ENCODE assay signal across 23 cellular contexts in genomic region chrX:47212381-47213293, GRCh38. TPM values are rescaled to one million over a fixed set of nuclear protein-coding genes. Genes with fewer than 3 reads are reported as not detected.
A peak's percentile ranks its signal among the peaks of the same experiment; 100 is the strongest.
DNase-seq lines count a peak whose midpoint lies in the region; ATAC-seq and TF ChIP-seq lines count a peak whose summit lies in the region.
"Had no signal": no experiment of that assay in that cellular context is flagged by ENCODE, and none has a peak within 500 bp of the region (broad histone marks: within the 10 kb centered on the region; RNA-seq: fewer than 3 reads in every experiment).

No MANE protein-coding gene starts in this region.

- no peak overlapping the region for H3K9ac ChIP-seq in MM.1S (ENCODE audit: low read length)

- TF ChIP-seq CTCF in MM.1S (IDR thresholded peaks at IDR 0.05; ENCODE audit: low read length) = no peak

- no peak overlapping the region for H3K27ac ChIP-seq in MM.1S (ENCODE audit: low read length)
- H3K27ac ChIP-seq: C4-2B, stomach, tibial artery had no signal

- no peak for DNase-seq in activated naive CD4-positive, alpha-beta T cell treated with Interleukin-2 at 50 U/mL for 16 hours
- DNase-seq in activated T-helper 1 cell treated with anti-CD3 and anti-CD28 coated beads, Interleukin-12 subunit alpha, Interleukin-12 subunit beta, Interleukin-2, Interleukin-4 antibody, amounts not matched to agents 30 ng/mL and 10 ng/mL and 1 ng/mL, durations not matched to agents 14 hours and 24 hours and 36 hours (ENCODE audit: low spot score) = no peak
- DNase-seq in islet precursor cell (peak; percentile 21), MM.1S (no peak)
- DNase-seq: activated CD4-positive, alpha-beta T cell treated with anti-CD3 and anti-CD28 coated beads, Interleukin-2, amount 10 ng/mL, durations not matched to agents 7 days and 5 days; activated CD8-positive, alpha-beta memory T cell treated with anti-CD3 and anti-CD28 coated beads, Interleukin-2, amount 50 U/mL, for 48 hours; activated naive CD8-positive, alpha-beta T cell treated with anti-CD3 and anti-CD28 coated beads, Interleukin-2, amount 10 ng/mL, durations not matched to agents 7 days and 5 days; erythroblast; HCEC 1CT; mesendoderm; NCI-H1048; NCI-H187; NCI-H526; nucleus accumbens; retina; stimulated activated CD4-positive, alpha-beta T cell treated with anti-CD3 and anti-CD28 coated beads, Interleukin-4, amount 100 ng/mL, for 24 hours; stomach had no signal

- peaks cover 7% of the 10 kb centered on the region; the same call in 1 of the 2 replicates for H3K4me1 ChIP-seq in MM.1S (ENCODE audit: low read length)

- H3K27ac Mint-ChIP-seq in activated naive CD4-positive, alpha-beta T cell treated with anti-CD3 and anti-CD28 coated beads, Interleukin-2, amount 50 U/mL, for 24 hours = peak overlapping the region; percentile 35
- peak overlapping the region; percentile 61 for H3K27ac Mint-ChIP-seq in activated T-helper 1 cell treated with anti-CD3 and anti-CD28 coated beads, Interleukin-12 subunit alpha, Interleukin-12 subunit beta, Interleukin-2, Interleukin-4 antibody, amounts not matched to agents 30 ng/mL and 10 ng/mL and 1 ng/mL, durations not matched to agents 14 hours and 24 hours and 36 hours
- peak overlapping the region; percentile 61 for H3K27ac Mint-ChIP-seq in stimulated activated memory B cell treated with anti-CD40 and anti-IgM and Interleukin-4, amounts not matched to agents 10 μg/mL and 1 μg/mL and 100 μg/mL, for 72 hours
- H3K27ac Mint-ChIP-seq: activated naive CD8-positive, alpha-beta T cell treated with anti-CD3 and anti-CD28 coated beads, Interleukin-2, amount 10 ng/mL, durations not matched to agents 7 days and 5 days had no signal

- no peak overlapping the region for H3K4me3 ChIP-seq in MM.1S (ENCODE audit: low read length)
- H3K4me3 ChIP-seq: stomach, tibial artery had no signal

- no peaks in the 10 kb centered on the region for H3K9me2 ChIP-seq in MM.1S (replicated peaks; ENCODE audit: insufficient read depth, low read length)

- no peak for ATAC-seq in stimulated activated memory B cell treated with anti-CD40 and anti-IgM and Interleukin-4, amounts not matched to agents 10 μg/mL and 1 μg/mL and 100 μg/mL, for 72 hours
- ATAC-seq in GM19035 (IDR thresholded peaks at IDR 0.05; ENCODE audit: unreplicated experiment) = no peak
- ATAC-seq: HepG2 had no signal

- no peak overlapping the region for H3K4me2 ChIP-seq in MM.1S (ENCODE audit: low read depth, low read length)

- H4K20me1 ChIP-seq in MM.1S (ENCODE audit: insufficient read depth, low read length) = no peaks in the 10 kb centered on the region

- H3F3A ChIP-seq in MM.1S (ENCODE audit: insufficient read depth, low read length) = peaks cover 8% of the 10 kb centered on the region; the same call in 1 of the 2 replicates

- peaks cover 18% of the 10 kb centered on the region for H3K4me1 Mint-ChIP-seq in activated naive CD4-positive, alpha-beta T cell treated with anti-CD3 and anti-CD28 coated beads, Interleukin-2, amount 50 U/mL, for 24 hours
- H3K4me1 Mint-ChIP-seq in activated T-helper 1 cell treated with anti-CD3 and anti-CD28 coated beads, Interleukin-12 subunit alpha, Interleukin-12 subunit beta, Interleukin-2, Interleukin-4 antibody, amounts not matched to agents 30 ng/mL and 10 ng/mL and 1 ng/mL, durations not matched to agents 14 hours and 24 hours and 36 hours (ENCODE audit: low read depth) = peaks cover 19% of the 10 kb centered on the region
- peaks cover 18% of the 10 kb centered on the region for H3K4me1 Mint-ChIP-seq in stimulated activated memory B cell treated with anti-CD40 and anti-IgM and Interleukin-4, amounts not matched to agents 10 μg/mL and 1 μg/mL and 100 μg/mL, for 72 hours

- peaks cover 9% of the 10 kb centered on the region for H3K36me3 Mint-ChIP-seq in activated naive CD4-positive, alpha-beta T cell treated with anti-CD3 and anti-CD28 coated beads, Interleukin-2, amount 50 U/mL, for 24 hours
- H3K36me3 Mint-ChIP-seq in activated T-helper 1 cell treated with anti-CD3 and anti-CD28 coated beads, Interleukin-12 subunit alpha, Interleukin-12 subunit beta, Interleukin-2, Interleukin-4 antibody, amounts not matched to agents 30 ng/mL and 10 ng/mL and 1 ng/mL, durations not matched to agents 14 hours and 24 hours and 36 hours (ENCODE audit: low read depth) = peaks cover 42% of the 10 kb centered on the region
- H3K36me3 Mint-ChIP-seq in stimulated activated memory B cell treated with anti-CD40 and anti-IgM and Interleukin-4, amounts not matched to agents 10 μg/mL and 1 μg/mL and 100 μg/mL, for 72 hours = peaks cover 45% of the 10 kb centered on the region

- no peaks in the 10 kb centered on the region for H3K36me3 ChIP-seq in MM.1S (replicated peaks; ENCODE audit: insufficient read depth, low read length)

- no peak overlapping the region for H3K4me3 Mint-ChIP-seq in activated naive CD4-positive, alpha-beta T cell treated with anti-CD3 and anti-CD28 coated beads, Interleukin-2, amount 50 U/mL, for 24 hours
- no peak overlapping the region for H3K4me3 Mint-ChIP-seq in activated T-helper 1 cell treated with anti-CD3 and anti-CD28 coated beads, Interleukin-12 subunit alpha, Interleukin-12 subunit beta, Interleukin-2, Interleukin-4 antibody, amounts not matched to agents 30 ng/mL and 10 ng/mL and 1 ng/mL, durations not matched to agents 14 hours and 24 hours and 36 hours
- no peak overlapping the region for H3K4me3 Mint-ChIP-seq in stimulated activated memory B cell treated with anti-CD40 and anti-IgM and Interleukin-4, amounts not matched to agents 10 μg/mL and 1 μg/mL and 100 μg/mL, for 72 hours
- H3K4me3 Mint-ChIP-seq: activated CD4-positive, alpha-beta T cell treated with anti-CD3 and anti-CD28 coated beads, Interleukin-2, amount 10 ng/mL, durations not matched to agents 7 days and 5 days; activated naive CD8-positive, alpha-beta T cell treated with anti-CD3 and anti-CD28 coated beads, Interleukin-2, amount 10 ng/mL, durations not matched to agents 7 days and 5 days had no signal

- no peak overlapping the region for H2AFZ ChIP-seq in MM.1S (ENCODE audit: low read length)

- no peaks in the 10 kb centered on the region for H3K9me3 Mint-ChIP-seq in activated naive CD4-positive, alpha-beta T cell treated with anti-CD3 and anti-CD28 coated beads, Interleukin-2, amount 50 U/mL, for 24 hours
- no peaks in the 10 kb centered on the region for H3K9me3 Mint-ChIP-seq in activated T-helper 1 cell treated with anti-CD3 and anti-CD28 coated beads, Interleukin-12 subunit alpha, Interleukin-12 subunit beta, Interleukin-2, Interleukin-4 antibody, amounts not matched to agents 30 ng/mL and 10 ng/mL and 1 ng/mL, durations not matched to agents 14 hours and 24 hours and 36 hours
- H3K9me3 Mint-ChIP-seq in stimulated activated memory B cell treated with anti-CD40 and anti-IgM and Interleukin-4, amounts not matched to agents 10 μg/mL and 1 μg/mL and 100 μg/mL, for 72 hours = no peaks in the 10 kb centered on the region
- H3K9me3 Mint-ChIP-seq: activated CD4-positive, alpha-beta T cell treated with anti-CD3 and anti-CD28 coated beads, Interleukin-2, amount 10 ng/mL, durations not matched to agents 7 days and 5 days; activated naive CD8-positive, alpha-beta T cell treated with anti-CD3 and anti-CD28 coated beads, Interleukin-2, amount 10 ng/mL, durations not matched to agents 7 days and 5 days had no signal

- no peaks in the 10 kb centered on the region for H3K79me2 ChIP-seq in MM.1S (ENCODE audit: low read length)

- no peaks in the 10 kb centered on the region for H3K27me3 Mint-ChIP-seq in activated naive CD4-positive, alpha-beta T cell treated with anti-CD3 and anti-CD28 coated beads, Interleukin-2, amount 50 U/mL, for 24 hours
- no peaks in the 10 kb centered on the region for H3K27me3 Mint-ChIP-seq in activated T-helper 1 cell treated with anti-CD3 and anti-CD28 coated beads, Interleukin-12 subunit alpha, Interleukin-12 subunit beta, Interleukin-2, Interleukin-4 antibody, amounts not matched to agents 30 ng/mL and 10 ng/mL and 1 ng/mL, durations not matched to agents 14 hours and 24 hours and 36 hours (ENCODE audit: insufficient read depth)
- no peaks in the 10 kb centered on the region for H3K27me3 Mint-ChIP-seq in stimulated activated memory B cell treated with anti-CD40 and anti-IgM and Interleukin-4, amounts not matched to agents 10 μg/mL and 1 μg/mL and 100 μg/mL, for 72 hours
- H3K27me3 Mint-ChIP-seq: activated CD4-positive, alpha-beta T cell treated with anti-CD3 and anti-CD28 coated beads, Interleukin-2, amount 10 ng/mL, durations not matched to agents 7 days and 5 days; activated naive CD8-positive, alpha-beta T cell treated with anti-CD3 and anti-CD28 coated beads, Interleukin-2, amount 10 ng/mL, durations not matched to agents 7 days and 5 days had no signal

- intact Hi-C loops in activated T-helper 1 cell treated with anti-CD3 and anti-CD28 coated beads, Interleukin-12 subunit alpha, Interleukin-12 subunit beta, Interleukin-2, Interleukin-4 antibody, amounts not matched to agents 30 ng/mL and 10 ng/mL and 1 ng/mL, durations not matched to agents 14 hours and 24 hours and 36 hours (cut with micrococcal nuclease) = no loop called here

- H3K27me3 ChIP-seq in MM.1S (replicated peaks; ENCODE audit: insufficient read depth, low read length) = no peaks in the 10 kb centered on the region
- H3K27me3 ChIP-seq: stomach, tibial artery had no signal

- no peaks in the 10 kb centered on the region for H3K9me3 ChIP-seq in MM.1S (replicated peaks; ENCODE audit: insufficient read depth, low read length)
- H3K9me3 ChIP-seq: stomach, tibial artery had no signal

RNA-seq across cellular contexts. Expression of gene CDK16, which starts 5.8 kb away (rescaled TPM):
- total RNA-seq in activated T-helper 1 cell treated with anti-CD3 and anti-CD28 coated beads, Interleukin-12 subunit alpha, Interleukin-12 subunit beta, Interleukin-2, Interleukin-4 antibody, amounts not matched to agents 30 ng/mL and 10 ng/mL and 1 ng/mL, durations not matched to agents 14 hours and 24 hours and 36 hours = 56.4 and 63.8 TPM in 2 replicates

RNA-seq across cellular contexts. Expression of gene UBA1, which starts 19.0 kb away (rescaled TPM):
- 221 and 223 TPM in 2 replicates for total RNA-seq in activated T-helper 1 cell treated with anti-CD3 and anti-CD28 coated beads, Interleukin-12 subunit alpha, Interleukin-12 subunit beta, Interleukin-2, Interleukin-4 antibody, amounts not matched to agents 30 ng/mL and 10 ng/mL and 1 ng/mL, durations not matched to agents 14 hours and 24 hours and 36 hours

RNA-seq across cellular contexts. Expression of gene USP11, which starts 20.2 kb away (rescaled TPM):
- total RNA-seq in activated T-helper 1 cell treated with anti-CD3 and anti-CD28 coated beads, Interleukin-12 subunit alpha, Interleukin-12 subunit beta, Interleukin-2, Interleukin-4 antibody, amounts not matched to agents 30 ng/mL and 10 ng/mL and 1 ng/mL, durations not matched to agents 14 hours and 24 hours and 36 hours = 24.6 and 26.6 TPM in 2 replicates
